Comparison of ENCODE assay signal across 8 cellular contexts in genomic region chr5:157267766-157268480, GRCh38. TPM values are rescaled to one million over a fixed set of nuclear protein-coding genes. Genes with fewer than 3 reads are reported as not detected.
DNase-seq lines count a peak whose midpoint lies in the region; ATAC-seq and TF ChIP-seq lines count a peak whose summit lies in the region.

No MANE protein-coding gene starts in this region.

- peak overlapping the region in 5 of 12 donors; percentile 57 to 85 (median 70) for H3K4me3 ChIP-seq in heart left ventricle
- H3K4me3 ChIP-seq in skeletal muscle tissue (ENCODE audit: low read length in 3 of 3), result no peak overlapping the region
- H3K4me3 ChIP-seq in lower leg skin (ENCODE audit: low read depth, poor library complexity, severe bottlenecking), result no peak overlapping the region

- no peaks in the 10 kb centered on the region for H3K9me3 ChIP-seq in heart left ventricle
- H3K9me3 ChIP-seq in skeletal muscle tissue (ENCODE audit: control insufficient read depth in 3 of 3, low read length in 3 of 3), result no peaks in the 10 kb centered on the region

- TF ChIP-seq POLR2A in heart left ventricle (IDR thresholded peaks at IDR 0.05) (no peak), lower leg skin (IDR thresholded peaks at IDR 0.05) (no peak)

- 39 to 59% (median 47%) methylated on average over 8 of the region's 8 CpGs for WGBS in heart left ventricle, 4 donors
- 54 to 55% methylated on average over 8 of the region's 8 CpGs for WGBS in lower leg skin, 2 donors

- H3K4me1 ChIP-seq in heart left ventricle (peaks cover 0 to 72% (median 16%) of the 10 kb centered on the region in 12 donors), skeletal muscle tissue (ENCODE audit: control insufficient read depth in 3 of 3, insufficient read depth in 3 of 3, low read length in 3 of 3) (peaks cover 2 to 17% (median 16%) of the 10 kb centered on the region in 3 donors)

- ATAC-seq in heart left ventricle, result peak; percentile 43 to 80 (median 65)

- TF ChIP-seq CTCF in VCaP (conservative IDR thresholded peaks at IDR 0.05) (no peak), heart left ventricle (IDR thresholded peaks at IDR 0.05) (peak in 8 of 12 donors; percentile 4 to 28 (median 20)), lower leg skin (IDR thresholded peaks at IDR 0.05) (no peak)

- H3K36me3 ChIP-seq in heart left ventricle (no peaks in the 10 kb centered on the region), skeletal muscle tissue (ENCODE audit: control insufficient read depth in 3 of 3, insufficient read depth in 3 of 3, low read length in 3 of 3) (no peaks in the 10 kb centered on the region)

- H3K9ac ChIP-seq in skeletal muscle tissue (ENCODE audit: low read depth in 1 of 3, low read length in 3 of 3), result no peak overlapping the region

- H3K27ac ChIP-seq in VCaP, result peak overlapping the region; percentile 88
- H3K27ac ChIP-seq in heart left ventricle, result peak overlapping the region; percentile 32 to 87 (median 73)
- H3K27ac ChIP-seq in skeletal muscle tissue (ENCODE audit: low read depth, low read length), result peak overlapping the region; percentile 8

- intact Hi-C loops in heart left ventricle (cut with DNase I) (no loop called here), lower leg skin (cut with DNase I; ENCODE audit: low total_unique reads) (no loop called here)

- DNase-seq in NCI-H446 (lab: John Stamatoyannopoulos, UW) (peak; percentile 5 to 31), NCI-H446 treated with DMSO at 0.1 percent for 48 hours (lab: John Stamatoyannopoulos, UW) (no peak), heart left ventricle (peak in 2 of 5 donors; percentile 28 to 60), NCI-H1436 (lab: John Stamatoyannopoulos, UW) (no peak), RKO (ENCODE audit: low spot score) (no peak), lower leg skin (ENCODE audit: low spot score in 2 of 2) (no peak)

- H3K27me3 ChIP-seq in heart left ventricle (peaks cover 0 to 5% (median 0%) of the 10 kb centered on the region in 9 donors), skeletal muscle tissue (ENCODE audit: control insufficient read depth in 3 of 3, insufficient read depth in 3 of 3, low read length in 3 of 3) (peaks cover 0 to 6% (median 0%) of the 10 kb centered on the region in 3 donors)

RNA-seq across cellular contexts. Expression of gene CYFIP2, which starts 2.0 kb away (rescaled TPM):
- total RNA-seq in heart left ventricle (10 to 100 TPM; 27.3 to 62.7 (median 39.1) TPM), skeletal muscle tissue (7.8 TPM), lower leg skin (10 to 100 TPM in 1 of 4 donors, 1 to 10 TPM in 3; 3.2 to 16.2 (median 7.0) TPM)
- polyA plus RNA-seq in heart left ventricle, result 10 to 100 TPM; 23.2 TPM

Comparison
In these comparisons a context has a peak if more than half of its experiments do, and no peak if none do; other contexts are left out.
1. DNase-seq: peak in NCI-H446 (2 of 2); none in NCI-H446 treated with DMSO at 0.1 percent for 48 hours (single experiment), NCI-H1436 (single experiment), RKO (single experiment) and lower leg skin (0 of 2).
2. H3K27ac ChIP-seq: peak in every context shown above with its lines; median percentile 88 in VCaP; 73 in heart left ventricle; 8 in skeletal muscle tissue.
3. CTCF ChIP-seq: peak in heart left ventricle (8 of 12); none in VCaP (single experiment) and lower leg skin (0 of 3).